ENCODE assay signal across 1 cellular context in genomic region chr20:34872604-34873224, GRCh38.
TF ChIP-seq lines count a peak whose summit lies in the region.

TSS of gene GGT7 (minus strand) at chr20:34872856. CDS start at chr20:34872815, 41 bp downstream.

TF ChIP-seq in WTC11, 78 proteins besides CTCF, POLR2A, EP300 and RAD21 (continued from another document):
- TF ChIP-seq, protein P1, sequence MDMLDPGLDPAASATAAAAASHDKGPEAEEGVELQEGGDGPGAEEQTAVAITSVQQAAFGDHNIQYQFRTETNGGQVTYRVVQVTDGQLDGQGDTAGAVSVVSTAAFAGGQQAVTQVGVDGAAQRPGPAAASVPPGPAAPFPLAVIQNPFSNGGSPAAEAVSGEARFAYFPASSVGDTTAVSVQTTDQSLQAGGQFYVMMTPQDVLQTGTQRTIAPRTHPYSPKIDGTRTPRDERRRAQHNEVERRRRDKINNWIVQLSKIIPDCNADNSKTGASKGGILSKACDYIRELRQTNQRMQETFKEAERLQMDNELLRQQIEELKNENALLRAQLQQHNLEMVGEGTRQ (CRISPR knock-in tag; IDR thresholded peaks at IDR 0.05) = no peak
- TF ChIP-seq CREM (CRISPR knock-in tag; IDR thresholded peaks at IDR 0.05) (no peak), TEAD4 (CRISPR knock-in tag; IDR thresholded peaks at IDR 0.05) (no peak), ERG (CRISPR knock-in tag; IDR thresholded peaks at IDR 0.05) (no peak), GTF2I (CRISPR knock-in tag; conservative IDR thresholded peaks at IDR 0.05) (no peak), SMAD3 (CRISPR knock-in tag; IDR thresholded peaks at IDR 0.05; ENCODE audit: borderline replicate concordance) (peak; percentile 75; the same call in 1 of the 2 replicates), ZNF263 (CRISPR knock-in tag; IDR thresholded peaks at IDR 0.05; ENCODE audit: low read depth) (no peak), MYBL2 (CRISPR knock-in tag; IDR thresholded peaks at IDR 0.05) (0 out of 2 replicates have a peak, but pooled peaks have one; percentile 12), NFE2L1 (CRISPR knock-in tag; IDR thresholded peaks at IDR 0.05) (no peak), PRRX2 (CRISPR knock-in tag; IDR thresholded peaks at IDR 0.05) (no peak), ETV6 (CRISPR knock-in tag; IDR thresholded peaks at IDR 0.05) (peak; percentile 34; the same call in 1 of the 2 replicates), CDX4 (CRISPR knock-in tag; IDR thresholded peaks at IDR 0.05; ENCODE audit: borderline replicate concordance) (no peak), PREB (CRISPR knock-in tag; IDR thresholded peaks at IDR 0.05; ENCODE audit: borderline replicate concordance) (no peak), ARID4B (CRISPR knock-in tag; IDR thresholded peaks at IDR 0.05; ENCODE audit: borderline replicate concordance) (0 out of 2 replicates have a peak, but pooled peaks have one; percentile 56), NFYB (CRISPR knock-in tag; conservative IDR thresholded peaks at IDR 0.05; ENCODE audit: low read depth) (no peak)
- TF ChIP-seq, protein P2, sequence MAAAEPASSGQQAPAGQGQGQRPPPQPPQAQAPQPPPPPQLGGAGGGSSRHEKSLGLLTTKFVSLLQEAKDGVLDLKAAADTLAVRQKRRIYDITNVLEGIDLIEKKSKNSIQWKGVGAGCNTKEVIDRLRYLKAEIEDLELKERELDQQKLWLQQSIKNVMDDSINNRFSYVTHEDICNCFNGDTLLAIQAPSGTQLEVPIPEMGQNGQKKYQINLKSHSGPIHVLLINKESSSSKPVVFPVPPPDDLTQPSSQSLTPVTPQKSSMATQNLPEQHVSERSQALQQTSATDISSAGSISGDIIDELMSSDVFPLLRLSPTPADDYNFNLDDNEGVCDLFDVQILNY (CRISPR knock-in tag; IDR thresholded peaks at IDR 0.05) = peak; percentile 62; the same call in 1 of the 2 replicates
- TF ChIP-seq, protein P3, sequence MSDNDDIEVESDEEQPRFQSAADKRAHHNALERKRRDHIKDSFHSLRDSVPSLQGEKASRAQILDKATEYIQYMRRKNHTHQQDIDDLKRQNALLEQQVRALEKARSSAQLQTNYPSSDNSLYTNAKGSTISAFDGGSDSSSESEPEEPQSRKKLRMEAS (CRISPR knock-in tag; IDR thresholded peaks at IDR 0.05) = peak; percentile 90
- TF ChIP-seq, protein P4, sequence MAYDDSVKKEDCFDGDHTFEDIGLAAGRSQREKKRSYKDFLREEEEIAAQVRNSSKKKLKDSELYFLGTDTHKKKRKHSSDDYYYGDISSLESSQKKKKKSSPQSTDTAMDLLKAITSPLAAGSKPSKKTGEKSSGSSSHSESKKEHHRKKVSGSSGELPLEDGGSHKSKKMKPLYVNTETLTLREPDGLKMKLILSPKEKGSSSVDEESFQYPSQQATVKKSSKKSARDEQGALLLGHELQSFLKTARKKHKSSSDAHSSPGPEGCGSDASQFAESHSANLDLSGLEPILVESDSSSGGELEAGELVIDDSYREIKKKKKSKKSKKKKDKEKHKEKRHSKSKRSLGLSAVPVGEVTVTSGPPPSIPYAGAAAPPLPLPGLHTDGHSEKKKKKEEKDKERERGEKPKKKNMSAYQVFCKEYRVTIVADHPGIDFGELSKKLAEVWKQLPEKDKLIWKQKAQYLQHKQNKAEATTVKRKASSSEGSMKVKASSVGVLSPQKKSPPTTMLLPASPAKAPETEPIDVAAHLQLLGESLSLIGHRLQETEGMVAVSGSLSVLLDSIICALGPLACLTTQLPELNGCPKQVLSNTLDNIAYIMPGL (CRISPR knock-in tag; IDR thresholded peaks at IDR 0.05) = peak; percentile 96
TF ChIP-seq in WTC11: peak in this region for 14.
